Comparison of ENCODE assay signal across 21 cellular contexts in the genomic region with DNA sequence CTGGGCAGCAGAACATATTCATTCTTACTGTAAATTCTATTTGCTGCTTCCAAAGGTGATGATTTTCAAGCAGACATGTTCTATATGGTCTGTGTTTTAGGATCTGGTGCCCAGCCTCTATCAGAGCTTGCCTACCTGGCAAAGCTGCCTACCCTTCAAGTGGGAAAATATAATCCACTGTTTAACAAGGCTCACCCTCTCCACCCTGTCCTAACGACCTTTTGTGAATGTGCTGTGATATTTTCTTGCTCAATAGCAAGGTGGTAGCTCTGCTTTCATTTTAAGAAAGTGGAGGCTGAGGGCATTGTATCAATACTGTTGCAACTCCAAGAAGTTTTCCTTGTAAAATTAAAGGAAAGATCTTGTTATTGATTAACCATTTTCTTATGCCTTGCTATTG. TPM values are rescaled to one million over a fixed set of nuclear protein-coding genes. Genes with fewer than 3 reads are reported as not detected.
DNase-seq lines count a peak whose midpoint lies in the region; ATAC-seq and TF ChIP-seq lines count a peak whose summit lies in the region.
"Had no signal": no experiment of that assay in that cellular context is flagged by ENCODE, and none has a peak within 500 bp of the region (broad histone marks: within the 10 kb centered on the region; RNA-seq: fewer than 3 reads in every experiment).

No MANE protein-coding gene starts in this region.

- no peak for TF ChIP-seq CTCF in 22Rv1 (IDR thresholded peaks at IDR 0.05)
- TF ChIP-seq CTCF in VCaP (conservative IDR thresholded peaks at IDR 0.05), result no peak
- no peak for TF ChIP-seq CTCF in mucosa of descending colon (IDR thresholded peaks at IDR 0.05)
- no peak for TF ChIP-seq CTCF in glutamatergic neuron (IDR thresholded peaks at IDR 0.05; ENCODE audit: partially characterized antibody, unreplicated experiment)
- no peak for TF ChIP-seq CTCF in dorsolateral prefrontal cortex (IDR thresholded peaks at IDR 0.05 in 54 of 56, conservative IDR thresholded peaks at IDR 0.05 in 2 of 56; ENCODE audit: low read depth in 1 of 56, partially characterized antibody in 56 of 56)

- H3K36me3 ChIP-seq in mucosa of descending colon (ENCODE audit: low read depth), result no peaks in the 10 kb centered on the region

- POLR2A ChIA-PET in HEK293T (lab: Yijun Ruan, JAX), result no interaction called here

- no peaks in the 10 kb centered on the region for H3K4me1 Mint-ChIP-seq in glutamatergic neuron (ENCODE audit: low read depth, unreplicated experiment)
- H3K4me1 Mint-ChIP-seq: B cell, T-cell had no signal

- no peaks in the 10 kb centered on the region for H3K9me3 ChIP-seq in mucosa of descending colon
- H3K9me3 ChIP-seq: SK-N-SH had no signal

- DNase-seq in NCI-H1092 treated with DMSO at 0.1 percent for 48 hours (lab: John Stamatoyannopoulos, UW), result peak; percentile 62
- no peak for DNase-seq in NCI-H1092 (lab: John Stamatoyannopoulos, UW)
- no peak for DNase-seq in mucosa of descending colon
- DNase-seq in glutamatergic neuron, result no peak
- no peak for DNase-seq in dorsolateral prefrontal cortex
- no peak for DNase-seq in HEK293T (ENCODE audit: extremely low spot score)
- DNase-seq: 8988T; CD4-positive, alpha-beta T cell; DMS53; HCEC 1CT; NCI-H187; NCI-H345; NCI-H526 treated with DMSO at 0.1 percent for 48 hours; SHP77 treated with DMSO at 0.1 percent for 48 hours; SK-N-SH; T-cell had no signal

- H3K36me3 Mint-ChIP-seq in glutamatergic neuron (ENCODE audit: unreplicated experiment), result no peaks in the 10 kb centered on the region

- intact Hi-C loops in mucosa of descending colon (cut with DNase I, micrococcal nuclease) (no loop called here), dorsolateral prefrontal cortex (cut with DNase I) (no loop called here)

- ATAC-seq in mucosa of descending colon, result peak; percentile 46
- ATAC-seq: GM23338, K562, T-cell had no signal

- H3K27me3 ChIP-seq in dorsolateral prefrontal cortex, result no peaks in the 10 kb centered on the region

- H3K27me3 Mint-ChIP-seq in glutamatergic neuron (ENCODE audit: unreplicated experiment), result no peaks in the 10 kb centered on the region
- H3K27me3 Mint-ChIP-seq: B cell; CD4-positive, alpha-beta T cell; T-cell had no signal

- H3K9me3 Mint-ChIP-seq in glutamatergic neuron (ENCODE audit: unreplicated experiment), result no peaks in the 10 kb centered on the region
- H3K9me3 Mint-ChIP-seq: CD4-positive, alpha-beta T cell; GM23338; T-cell had no signal

- H3K4me3 ChIP-seq in mucosa of descending colon (no peak overlapping the region), dorsolateral prefrontal cortex (no peak overlapping the region)
- H3K4me3 ChIP-seq: GM23338, K562 had no signal

- H3K4me3 Mint-ChIP-seq in glutamatergic neuron (ENCODE audit: unreplicated experiment), result no peak overlapping the region
- H3K4me3 Mint-ChIP-seq: B cell; CD4-positive, alpha-beta T cell; GM23338; T-cell had no signal

- CTCF ChIA-PET in HEK293T (lab: Yijun Ruan, JAX), result interaction anchor here (1.0 kb wide), 1 partner anchor 229 kb away, joined by 3 read pairs; no protein-coding TSS in a partner anchor

- no peaks in the 10 kb centered on the region for H3K4me1 ChIP-seq in mucosa of descending colon (ENCODE audit: low read depth)

- H3K27ac ChIP-seq in 22Rv1 (peak overlapping the region; percentile 90), VCaP (peak overlapping the region; percentile 64), dorsolateral prefrontal cortex (no peak overlapping the region)

- H3K27ac Mint-ChIP-seq in glutamatergic neuron (ENCODE audit: unreplicated experiment), result no peak overlapping the region
- H3K27ac Mint-ChIP-seq: B cell; CD4-positive, alpha-beta T cell; GM23338; T-cell had no signal

TF ChIP-seq in HEK293T, 16 proteins besides CTCF, POLR2A, EP300 and RAD21:
- no peak for TF ChIP-seq FOXK2 (IDR thresholded peaks at IDR 0.05)
- TF ChIP-seq BHLHE40 (IDR thresholded peaks at IDR 0.05; ENCODE audit: borderline replicate concordance), result no peak
- no peak for TF ChIP-seq SP1 (IDR thresholded peaks at IDR 0.05)
- no peak for TF ChIP-seq SUZ12 (IDR thresholded peaks at IDR 0.05)
- TF ChIP-seq LEF1 (IDR thresholded peaks at IDR 0.05; ENCODE audit: borderline replicate concordance), result no peak
- no peak for TF ChIP-seq L3MBTL2 (conservative IDR thresholded peaks at IDR 0.05)
- no peak for TF ChIP-seq ZNF384 (IDR thresholded peaks at IDR 0.05)
- no peak for TF ChIP-seq FOXM1 (IDR thresholded peaks at IDR 0.05; ENCODE audit: borderline replicate concordance)
- no peak for TF ChIP-seq HDGF (IDR thresholded peaks at IDR 0.05; ENCODE audit: borderline replicate concordance)
- TF ChIP-seq FOXA1 (IDR thresholded peaks at IDR 0.05), result no peak
- no peak for TF ChIP-seq TARDBP (IDR thresholded peaks at IDR 0.05)
- TF ChIP-seq CTBP1 (IDR thresholded peaks at IDR 0.05; ENCODE audit: borderline replicate concordance), result no peak
- TF ChIP-seq PKNOX1 (IDR thresholded peaks at IDR 0.05), result no peak
- TF ChIP-seq NFRKB (IDR thresholded peaks at IDR 0.05), result no peak
- no peak for TF ChIP-seq ELF4 (IDR thresholded peaks at IDR 0.05)
- no peak for TF ChIP-seq ARNT (IDR thresholded peaks at IDR 0.05)

RNA-seq across cellular contexts. Expression of gene AGO1, which starts 26.0 kb away (rescaled TPM):
- total RNA-seq in mucosa of descending colon (10 to 100 TPM; 28.6 to 32.0 (median 29.4) TPM), glutamatergic neuron (ENCODE audit: unreplicated experiment) (103 TPM), dorsolateral prefrontal cortex (10 to 100 TPM; 37.9 to 56.3 (median 44.8) TPM)

RNA-seq across cellular contexts. Expression of gene AGO4, which starts 49.1 kb away (rescaled TPM):
- total RNA-seq in mucosa of descending colon (10 to 100 TPM in 2 of 3 donors, 1 to 10 TPM in 1; 9.9 to 20.0 (median 18.2) TPM), glutamatergic neuron (ENCODE audit: unreplicated experiment) (20.8 TPM), dorsolateral prefrontal cortex (10 to 100 TPM; 11.9 to 30.3 (median 19.3) TPM)

Comparison
In these comparisons a context has a peak if more than half of its experiments do, and no peak if none do; other contexts are left out.
1. H3K27ac ChIP-seq: peak in 22Rv1 (single experiment) and VCaP (single experiment); none in dorsolateral prefrontal cortex (0 of 59).